Comparison of ENCODE assay signal across 1 cellular context in genomic region chr11:61119055-61119454, GRCh38.
TF ChIP-seq lines count a peak whose summit lies in the region.

No MANE protein-coding gene starts in this region.

TF ChIP-seq in HCT116, 20 proteins besides CTCF, POLR2A, EP300 and RAD21 (continued from another document):
- TF ChIP-seq CBX3 (IDR thresholded peaks at IDR 0.05; ENCODE audit: low read depth) (no peak), ZFX (IDR thresholded peaks at IDR 0.05) (no peak), ZNF274 (IDR thresholded peaks at IDR 0.05; ENCODE audit: low read depth, low read length) (no peak), ZBTB33 (IDR thresholded peaks at IDR 0.05; ENCODE audit: extremely low read depth, insufficient replicate concordance, low read length) (no peak), TCF7L2 (IDR thresholded peaks at IDR 0.05; ENCODE audit: borderline replicate concordance, extremely low read depth, insufficient read depth, insufficient read length) (no peak), YY1 (IDR thresholded peaks at IDR 0.05; ENCODE audit: extremely low read depth, insufficient replicate concordance, low read depth, low read length) (no peak), REST (IDR thresholded peaks at IDR 0.05; ENCODE audit: low read depth) (no peak), MAX (IDR thresholded peaks at IDR 0.05) (no peak), SIN3A (IDR thresholded peaks at IDR 0.05; ENCODE audit: low read depth) (no peak), ELF1 (IDR thresholded peaks at IDR 0.05; ENCODE audit: borderline replicate concordance, low read depth) (no peak), SRF (IDR thresholded peaks at IDR 0.05; ENCODE audit: low read depth) (no peak), POLR2AphosphoS5 (IDR thresholded peaks at IDR 0.05; ENCODE audit: low read depth, low read length) (no peak), EGR1 (IDR thresholded peaks at IDR 0.05; ENCODE audit: low read depth) (no peak), SP1 (IDR thresholded peaks at IDR 0.05; ENCODE audit: low read depth) (no peak), FOSL1 (IDR thresholded peaks at IDR 0.05; ENCODE audit: low read depth) (no peak), CEBPB (IDR thresholded peaks at IDR 0.05; ENCODE audit: low read depth) (no peak), JUND (IDR thresholded peaks at IDR 0.05) (no peak), EZH2phosphoT487 (IDR thresholded peaks at IDR 0.05; ENCODE audit: borderline replicate concordance) (no peak)
TF ChIP-seq in HCT116: peak in this region for 0.
